In the genomic region with DNA sequence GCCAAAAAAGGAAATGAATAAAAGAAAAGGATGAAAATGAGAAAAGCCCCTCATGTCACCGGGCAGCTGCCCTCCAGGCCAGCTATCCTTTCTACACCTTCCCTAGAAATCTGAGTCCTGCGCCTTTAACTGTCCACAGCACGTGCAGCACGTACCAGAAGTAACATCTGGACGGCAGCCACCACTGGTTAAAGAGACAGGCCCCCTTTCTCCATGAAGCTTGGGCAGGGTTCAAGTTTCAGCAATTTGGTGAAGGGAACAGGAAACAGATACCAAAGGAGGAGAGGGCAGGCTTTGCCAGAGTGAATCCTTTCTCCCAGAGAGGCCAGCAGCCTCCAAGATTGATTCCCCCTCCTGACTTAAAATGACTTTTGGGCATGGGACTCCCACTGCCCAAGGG, we compare ENCODE assay signal across 8 cellular contexts. TPM values are rescaled to one million over a fixed set of nuclear protein-coding genes. Genes with fewer than 3 reads are reported as not detected.
A peak's percentile ranks its signal among the peaks of the same experiment; 100 is the strongest.
DNase-seq lines count a peak whose midpoint lies in the region; ATAC-seq and TF ChIP-seq lines count a peak whose summit lies in the region.

No MANE protein-coding gene starts in this region.

- no peak for ATAC-seq in WTC11
- ATAC-seq in esophagus mucosa: no peak
- no peak for ATAC-seq in HG03025 (IDR thresholded peaks at IDR 0.05; ENCODE audit: low FRiP score, unreplicated experiment)

- H3K9me3 ChIP-seq in neutrophil: no peaks in the 10 kb centered on the region

- POLR2A ChIA-PET in WTC11 (lab: Charles Lee): interaction anchor here (1.1 to 2.8 kb wide), 3 partner anchors 20 to 50 kb away, joined by 4 to 27 read pairs (median 9); partner anchors contain the start of gene MFN2

- H3K4me1 ChIP-seq in neutrophil (ENCODE audit: control insufficient read depth in 1 of 2, insufficient read depth in 1 of 2, low read depth in 1 of 2, low read length in 1 of 2): peaks cover 43 to 45% of the 10 kb centered on the region in 2 experiments

- DNase-seq in GM20000 (ENCODE audit: low spot score) (peak; percentile 70), NCI-H69 (lab: John Stamatoyannopoulos, UW) (peak; percentile 65), dermis blood vessel endothelial cell (peak; percentile 44), WTC11 (ENCODE audit: low spot score) (no peak)
- no peak for DNase-seq in effector CD8-positive, alpha-beta T cell (lab: John Stamatoyannopoulos, UW)

- peaks cover 1% of the 10 kb centered on the region; the same call in 1 of the 2 replicates for H3K36me3 Mint-ChIP-seq in WTC11

- peaks cover 16% of the 10 kb centered on the region for H3K4me1 Mint-ChIP-seq in WTC11

- TF ChIP-seq CTCF in GM20000 (IDR thresholded peaks at IDR 0.05; ENCODE audit: extremely low read depth, missing control alignments) (no peak), neutrophil (IDR thresholded peaks at IDR 0.05) (no peak), WTC11 (IDR thresholded peaks at IDR 0.05) (no peak)

- no peak overlapping the region for H3K27ac Mint-ChIP-seq in WTC11

- H3K27me3 ChIP-seq in neutrophil: no peaks in the 10 kb centered on the region

- H3K9me3 Mint-ChIP-seq in WTC11: no peaks in the 10 kb centered on the region

- no peaks in the 10 kb centered on the region for H3K36me3 ChIP-seq in neutrophil

- CTCF ChIA-PET in WTC11 (lab: Charles Lee): interaction anchor here (4.0 kb wide), 1 partner anchor 37 kb away, joined by 15 read pairs; no protein-coding TSS in a partner anchor

- no peak overlapping the region for H3K4me3 ChIP-seq in neutrophil (ENCODE audit: low read depth in 1 of 2, low read length in 1 of 2)

- no peaks in the 10 kb centered on the region for H3K27me3 Mint-ChIP-seq in WTC11 (ENCODE audit: low read depth)

- H3K27ac ChIP-seq in neutrophil: peak overlapping the region; percentile 71

- H3K4me3 Mint-ChIP-seq in WTC11: no peak overlapping the region

TF ChIP-seq in WTC11, 78 proteins besides CTCF, POLR2A, EP300 and RAD21:
- TF ChIP-seq CBFB (CRISPR knock-in tag; IDR thresholded peaks at IDR 0.05; ENCODE audit: low read depth) (no peak), IRF2 (CRISPR knock-in tag; IDR thresholded peaks at IDR 0.05; ENCODE audit: borderline replicate concordance, low read depth) (no peak), NR2C2 (CRISPR knock-in tag; IDR thresholded peaks at IDR 0.05) (no peak), ZBTB21 (CRISPR knock-in tag; IDR thresholded peaks at IDR 0.05; ENCODE audit: borderline replicate concordance) (no peak), ZNF263 (CRISPR knock-in tag; IDR thresholded peaks at IDR 0.05; ENCODE audit: low read depth) (no peak), ZNF232 (CRISPR knock-in tag; IDR thresholded peaks at IDR 0.05) (no peak), ATF6 (CRISPR knock-in tag; IDR thresholded peaks at IDR 0.05) (no peak), ZNF671 (CRISPR knock-in tag; IDR thresholded peaks at IDR 0.05) (no peak), RORB (CRISPR knock-in tag; IDR thresholded peaks at IDR 0.05) (no peak), AFF4 (CRISPR knock-in tag; IDR thresholded peaks at IDR 0.05; ENCODE audit: borderline replicate concordance) (no peak), SOX15 (CRISPR knock-in tag; IDR thresholded peaks at IDR 0.05) (no peak), ZNF138 (CRISPR knock-in tag; conservative IDR thresholded peaks at IDR 0.05) (no peak)
- TF ChIP-seq, protein P1, sequence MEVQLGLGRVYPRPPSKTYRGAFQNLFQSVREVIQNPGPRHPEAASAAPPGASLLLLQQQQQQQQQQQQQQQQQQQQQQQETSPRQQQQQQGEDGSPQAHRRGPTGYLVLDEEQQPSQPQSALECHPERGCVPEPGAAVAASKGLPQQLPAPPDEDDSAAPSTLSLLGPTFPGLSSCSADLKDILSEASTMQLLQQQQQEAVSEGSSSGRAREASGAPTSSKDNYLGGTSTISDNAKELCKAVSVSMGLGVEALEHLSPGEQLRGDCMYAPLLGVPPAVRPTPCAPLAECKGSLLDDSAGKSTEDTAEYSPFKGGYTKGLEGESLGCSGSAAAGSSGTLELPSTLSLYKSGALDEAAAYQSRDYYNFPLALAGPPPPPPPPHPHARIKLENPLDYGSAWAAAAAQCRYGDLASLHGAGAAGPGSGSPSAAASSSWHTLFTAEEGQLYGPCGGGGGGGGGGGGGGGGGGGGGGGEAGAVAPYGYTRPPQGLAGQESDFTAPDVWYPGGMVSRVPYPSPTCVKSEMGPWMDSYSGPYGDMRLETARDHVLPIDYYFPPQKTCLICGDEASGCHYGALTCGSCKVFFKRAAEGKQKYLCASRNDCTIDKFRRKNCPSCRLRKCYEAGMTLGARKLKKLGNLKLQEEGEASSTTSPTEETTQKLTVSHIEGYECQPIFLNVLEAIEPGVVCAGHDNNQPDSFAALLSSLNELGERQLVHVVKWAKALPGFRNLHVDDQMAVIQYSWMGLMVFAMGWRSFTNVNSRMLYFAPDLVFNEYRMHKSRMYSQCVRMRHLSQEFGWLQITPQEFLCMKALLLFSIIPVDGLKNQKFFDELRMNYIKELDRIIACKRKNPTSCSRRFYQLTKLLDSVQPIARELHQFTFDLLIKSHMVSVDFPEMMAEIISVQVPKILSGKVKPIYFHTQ (CRISPR knock-in tag; IDR thresholded peaks at IDR 0.05): no peak
- TF ChIP-seq, protein P2, sequence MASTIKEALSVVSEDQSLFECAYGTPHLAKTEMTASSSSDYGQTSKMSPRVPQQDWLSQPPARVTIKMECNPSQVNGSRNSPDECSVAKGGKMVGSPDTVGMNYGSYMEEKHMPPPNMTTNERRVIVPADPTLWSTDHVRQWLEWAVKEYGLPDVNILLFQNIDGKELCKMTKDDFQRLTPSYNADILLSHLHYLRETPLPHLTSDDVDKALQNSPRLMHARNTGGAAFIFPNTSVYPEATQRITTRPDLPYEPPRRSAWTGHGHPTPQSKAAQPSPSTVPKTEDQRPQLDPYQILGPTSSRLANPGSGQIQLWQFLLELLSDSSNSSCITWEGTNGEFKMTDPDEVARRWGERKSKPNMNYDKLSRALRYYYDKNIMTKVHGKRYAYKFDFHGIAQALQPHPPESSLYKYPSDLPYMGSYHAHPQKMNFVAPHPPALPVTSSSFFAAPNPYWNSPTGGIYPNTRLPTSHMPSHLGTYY (CRISPR knock-in tag; IDR thresholded peaks at IDR 0.05): no peak
- TF ChIP-seq, protein P3, sequence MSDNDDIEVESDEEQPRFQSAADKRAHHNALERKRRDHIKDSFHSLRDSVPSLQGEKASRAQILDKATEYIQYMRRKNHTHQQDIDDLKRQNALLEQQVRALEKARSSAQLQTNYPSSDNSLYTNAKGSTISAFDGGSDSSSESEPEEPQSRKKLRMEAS (CRISPR knock-in tag; IDR thresholded peaks at IDR 0.05): no peak

RNA-seq across cellular contexts. Expression of gene KIAA2013, which starts 3.6 kb away (rescaled TPM):
- total RNA-seq in dermis blood vessel endothelial cell (87.1 and 117 TPM in 2 replicates), WTC11 (2021) (45.3 to 50.2 TPM (median 45.6 TPM) in 3 replicates), esophagus mucosa (26.3 TPM)

RNA-seq across cellular contexts. Expression of gene PLOD1, which starts 4.7 kb away (rescaled TPM):
- total RNA-seq in dermis blood vessel endothelial cell: 242 and 359 TPM in 2 replicates
- total RNA-seq in WTC11 (2021): 46.9 to 73.8 TPM (median 67.3 TPM) in 3 replicates
- 26.5 TPM for total RNA-seq in esophagus mucosa

RNA-seq across cellular contexts. Expression of gene MFN2, which starts 50.4 kb away (rescaled TPM):
- total RNA-seq in dermis blood vessel endothelial cell: 61.1 and 95.3 TPM in 2 replicates
- total RNA-seq in WTC11 (2021): 56.8 to 63.0 TPM (median 59.8 TPM) in 3 replicates
- 96.5 TPM for total RNA-seq in esophagus mucosa

Comparison
In these comparisons a context has a peak if more than half of its experiments do, and no peak if none do; other contexts are left out.
1. DNase-seq: peak in GM20000 (single experiment), NCI-H69 (single experiment) and dermis blood vessel endothelial cell (single experiment); none in WTC11 (single experiment) and effector CD8-positive, alpha-beta T cell (single experiment).